In the genomic region with DNA sequence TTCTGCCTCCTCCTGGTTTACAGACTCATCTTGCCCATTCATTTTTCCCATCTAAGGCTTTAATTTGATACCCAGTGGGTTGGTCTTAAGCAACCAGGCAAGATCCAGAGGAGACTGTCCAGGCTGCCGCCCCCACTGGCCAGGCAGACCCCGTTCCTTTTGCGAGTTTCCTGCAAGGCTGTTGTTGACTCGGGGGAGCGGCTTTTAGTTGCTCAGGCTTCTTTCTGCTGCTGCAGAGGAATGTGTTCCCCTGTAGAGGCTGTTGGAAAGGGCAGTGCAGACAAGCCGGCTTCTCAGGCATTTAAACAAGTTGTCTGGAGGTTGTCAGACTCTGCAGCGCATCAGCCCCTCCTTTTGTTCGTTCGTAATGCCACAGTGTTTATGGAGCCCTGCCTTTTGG, we compare ENCODE assay signal across 11 cellular contexts.
DNase-seq lines count a peak whose midpoint lies in the region; ATAC-seq and TF ChIP-seq lines count a peak whose summit lies in the region.
"Had no signal": no experiment of that assay in that cellular context is flagged by ENCODE, and none has a peak within 500 bp of the region (broad histone marks: within the 10 kb centered on the region; RNA-seq: fewer than 3 reads in every experiment).

No MANE protein-coding gene starts in this region.

- in situ Hi-C loops in brain microvascular endothelial cell (cut with HindIII; ENCODE audit: low pct_ligation_motif_present, low sequenced_read_pairs) = no loop called here

- H3K9ac ChIP-seq in HUES64 (ENCODE audit: low read depth, low read length) = 0 out of 2 replicates have a peak overlapping the region, but pooled peaks have one; percentile 14

- H3K4me3 ChIP-seq in HUES64 (ENCODE audit: low read length) (no peak overlapping the region), brain microvascular endothelial cell (ENCODE audit: low read depth, low read length) (no peak overlapping the region), kidney epithelial cell (ENCODE audit: low read depth, low read length) (no peak overlapping the region), esophagus squamous epithelium (peak overlapping the region in 1 of 4 donors; percentile 13)
- H3K4me3 ChIP-seq: skin epidermis had no signal

- peak overlapping the region; percentile 76 for H3K27ac ChIP-seq in HUES64 (ENCODE audit: low read depth, low read length)
- no peak overlapping the region for H3K27ac ChIP-seq in brain microvascular endothelial cell
- H3K27ac ChIP-seq in esophagus squamous epithelium = peak overlapping the region in 2 of 4 donors; percentile 4 to 55
- H3K27ac ChIP-seq: epithelial cell of prostate, skin epidermis had no signal

- H3K4me3 Mint-ChIP-seq in HFFc6 = no peak overlapping the region

- TF ChIP-seq CTCF in brain microvascular endothelial cell (IDR thresholded peaks at IDR 0.05; ENCODE audit: low read depth, low read length, missing control alignments) (peak; percentile 37), kidney epithelial cell (IDR thresholded peaks at IDR 0.05; ENCODE audit: insufficient read depth, low read length, poor library complexity, severe bottlenecking) (peak; percentile 8), esophagus squamous epithelium (IDR thresholded peaks at IDR 0.05) (no peak), HFFc6 (IDR thresholded peaks at IDR 0.05) (no peak)

- no peaks in the 10 kb centered on the region; the same call in 1 of the 2 replicates for H3K27me3 Mint-ChIP-seq in HFFc6 (ENCODE audit: insufficient read depth)

- no peak for TF ChIP-seq POLR2A in esophagus squamous epithelium (IDR thresholded peaks at IDR 0.05)

- H3K27me3 ChIP-seq in HUES64 (ENCODE audit: insufficient read depth, low read length) (no peaks in the 10 kb centered on the region), brain microvascular endothelial cell (replicated peaks) (no peaks in the 10 kb centered on the region), kidney epithelial cell (ENCODE audit: control insufficient read depth, insufficient read depth, low read length) (no peaks in the 10 kb centered on the region), esophagus squamous epithelium (no peaks in the 10 kb centered on the region)

- no peaks in the 10 kb centered on the region for H3K9me3 Mint-ChIP-seq in HFFc6

- H3K4me1 ChIP-seq in HUES64 (ENCODE audit: insufficient read depth, low read length) (peaks cover 42% of the 10 kb centered on the region), esophagus squamous epithelium (peaks cover 0 to 13% (median 4%) of the 10 kb centered on the region in 3 donors)

- peaks cover 33% of the 10 kb centered on the region for H3K4me1 Mint-ChIP-seq in HFFc6 (ENCODE audit: low read depth)

- WGBS in HUES64 = 36% methylated on average over 9 of the region's 9 CpGs
- 57 to 81% methylated on average over 4 to 5 of the region's 9 CpGs for WGBS in esophagus squamous epithelium, 2 donors

- DNase-seq in brain microvascular endothelial cell (peak; percentile 63), kidney epithelial cell (ENCODE audit: low read depth) (no peak), sciatic nerve (ENCODE audit: low spot score) (no peak), NCI-H1694 treated with DMSO at 0.1 percent for 48 hours (lab: John Stamatoyannopoulos, UW) (no peak), activated gamma-delta T cell treated with Interleukin-2 at 50 U/mL for 16 hours (no peak), esophagus squamous epithelium (lab: John Stamatoyannopoulos, UW) (no peak), HFFc6 (no peak)
- DNase-seq: activated naive CD4-positive, alpha-beta T cell treated with anti-CD3 and anti-CD28 coated beads, Interleukin-2, amount 50 U/mL, for 16 hours had no signal

- H3K27ac Mint-ChIP-seq in HFFc6 = no peak overlapping the region

- H3K36me3 ChIP-seq in HUES64 (ENCODE audit: insufficient read depth, low read length) = no peaks in the 10 kb centered on the region
- no peaks in the 10 kb centered on the region for H3K36me3 ChIP-seq in brain microvascular endothelial cell (replicated peaks)
- no peaks in the 10 kb centered on the region for H3K36me3 ChIP-seq in kidney epithelial cell (ENCODE audit: control insufficient read depth, insufficient read depth, low read length)
- no peaks in the 10 kb centered on the region for H3K36me3 ChIP-seq in esophagus squamous epithelium

- peak; percentile 54 for ATAC-seq in sciatic nerve

- intact Hi-C loops in sciatic nerve (cut with DNase I) = no loop called here
- intact Hi-C loops in esophagus squamous epithelium (cut with DNase I) = no loop called here

- peaks cover 24% of the 10 kb centered on the region for H3K36me3 Mint-ChIP-seq in HFFc6 (ENCODE audit: low read depth)

- H3K9me3 ChIP-seq in HUES64 (ENCODE audit: insufficient read depth, low read depth, low read length) (no peaks in the 10 kb centered on the region), esophagus squamous epithelium (no peaks in the 10 kb centered on the region)

Comparison
In these comparisons a context has a peak if more than half of its experiments do, and no peak if none do; other contexts are left out.
1. CTCF ChIP-seq: peak in brain microvascular endothelial cell (single experiment) and kidney epithelial cell (single experiment); none in esophagus squamous epithelium (0 of 6) and HFFc6 (single experiment).